ENCODE assay signal across 17 cellular contexts in genomic region chr3:122271246-122271898, GRCh38. TPM values are rescaled to one million over a fixed set of nuclear protein-coding genes. Genes with fewer than 3 reads are reported as not detected.
DNase-seq lines count a peak whose midpoint lies in the region; ATAC-seq, FAIRE-seq and TF ChIP-seq lines count a peak whose summit lies in the region.
"Had no signal": no experiment of that assay in that cellular context is flagged by ENCODE, and none has a peak within 500 bp of the region (broad histone marks: within the 10 kb centered on the region; RNA-seq: fewer than 3 reads in every experiment).

No MANE protein-coding gene starts in this region.

- no peaks in the 10 kb centered on the region for H3K9me3 ChIP-seq in CD4-positive, CD25-positive, alpha-beta regulatory T cell (ENCODE audit: control insufficient read depth in 2 of 2, low read length in 2 of 2)
- H3K9me3 ChIP-seq in hepatocyte (ENCODE audit: low read depth) (no peaks in the 10 kb centered on the region), HAP-1 (no peaks in the 10 kb centered on the region)
- H3K9me3 ChIP-seq: uterus had no signal

- H3K4me3 Mint-ChIP-seq in CD4-positive, CD25-positive, alpha-beta regulatory T cell, result peak overlapping the region in 3 of 4 donors; percentile 0 to 28 (median 10)
- H3K4me3 Mint-ChIP-seq: dendritic cell treated with granulocyte-macrophage colony-stimulating factor and Interleukin-4, amounts not matched to agents 40 ng/mL and 50 ng/mL, for 4 days; nephron progenitor cell; stimulated activated naive B cell treated with anti-CD40 and anti-IgM and Interleukin-4, amounts not matched to agents 10 μg/mL and 1 μg/mL and 100 μg/mL, for 72 hours had no signal

- peak; percentile 40 to 62 for ATAC-seq in CD4-positive, CD25-positive, alpha-beta regulatory T cell (ENCODE audit: low read depth in 2 of 2)
- ATAC-seq: sciatic nerve; stimulated activated naive B cell treated with anti-CD40 and anti-IgM and Interleukin-4, amounts not matched to agents 10 μg/mL and 1 μg/mL and 100 μg/mL, for 72 hours had no signal

- no peaks in the 10 kb centered on the region for H3K27me3 Mint-ChIP-seq in CD4-positive, CD25-positive, alpha-beta regulatory T cell
- H3K27me3 Mint-ChIP-seq: dendritic cell treated with granulocyte-macrophage colony-stimulating factor and Interleukin-4, amounts not matched to agents 40 ng/mL and 50 ng/mL, for 4 days had no signal

- peak overlapping the region; percentile 47 for H3K4me3 ChIP-seq in CD4-positive, CD25-positive, alpha-beta regulatory T cell (ENCODE audit: low read depth, low read length)
- H3K4me3 ChIP-seq in hepatocyte, result no peak overlapping the region
- H3K4me3 ChIP-seq in HAP-1, result no peak overlapping the region
- H3K4me3 ChIP-seq: uterus had no signal

- no peaks in the 10 kb centered on the region for H3K9me2 ChIP-seq in hepatocyte (replicated peaks; ENCODE audit: insufficient read depth)

- no peak for TF ChIP-seq CTCF in hepatocyte (IDR thresholded peaks at IDR 0.05; ENCODE audit: poor library complexity)

- no peaks in the 10 kb centered on the region for H3K79me2 ChIP-seq in hepatocyte

- peak; percentile 41 for FAIRE-seq in GM18507 (lab: Jason Lieb, UNC)

- H3K27ac ChIP-seq in CD4-positive, CD25-positive, alpha-beta regulatory T cell (ENCODE audit: insufficient read depth, low read length, poor library complexity, severe bottlenecking), result no peak overlapping the region
- H3K27ac ChIP-seq in hepatocyte, result no peak overlapping the region
- H3K27ac ChIP-seq: KMS-11, uterus had no signal

- no peaks in the 10 kb centered on the region for H3K27me3 ChIP-seq in CD4-positive, CD25-positive, alpha-beta regulatory T cell (ENCODE audit: control insufficient read depth, insufficient read depth, low read length)
- H3K27me3 ChIP-seq in hepatocyte (no peaks in the 10 kb centered on the region), HAP-1 (ENCODE audit: low read depth) (peaks cover 6% of the 10 kb centered on the region)
- H3K27me3 ChIP-seq: uterus had no signal

- H4K20me1 ChIP-seq in hepatocyte (ENCODE audit: insufficient read depth, poor library complexity, severe bottlenecking), result no peaks in the 10 kb centered on the region

- H3K36me3 ChIP-seq in CD4-positive, CD25-positive, alpha-beta regulatory T cell (ENCODE audit: control insufficient read depth, insufficient read depth, low read length), result no peaks in the 10 kb centered on the region
- H3K36me3 ChIP-seq in hepatocyte (replicated peaks; ENCODE audit: insufficient read depth, low read depth), result no peaks in the 10 kb centered on the region
- no peaks in the 10 kb centered on the region for H3K36me3 ChIP-seq in HAP-1 (replicated peaks)
- H3K36me3 ChIP-seq: uterus had no signal

- no peak overlapping the region for H3K4me2 ChIP-seq in hepatocyte
- H3K4me2 ChIP-seq: KMS-11 had no signal

- no peaks in the 10 kb centered on the region for H3K36me3 Mint-ChIP-seq in CD4-positive, CD25-positive, alpha-beta regulatory T cell
- H3K36me3 Mint-ChIP-seq: stimulated activated naive B cell treated with anti-CD40 and anti-IgM and Interleukin-4, amounts not matched to agents 10 μg/mL and 1 μg/mL and 100 μg/mL, for 72 hours had no signal

- peaks cover 13 to 29% (median 25%) of the 10 kb centered on the region in 4 donors for H3K4me1 Mint-ChIP-seq in CD4-positive, CD25-positive, alpha-beta regulatory T cell
- H3K4me1 Mint-ChIP-seq: nephron progenitor cell had no signal

- intact Hi-C loops in posterior vena cava (cut with DNase I), result no loop called here

- peak overlapping the region in 2 of 3 donors; percentile 3 to 18 for H3K27ac Mint-ChIP-seq in CD4-positive, CD25-positive, alpha-beta regulatory T cell
- H3K27ac Mint-ChIP-seq: dendritic cell treated with granulocyte-macrophage colony-stimulating factor and Interleukin-4, amounts not matched to agents 40 ng/mL and 50 ng/mL, for 4 days; nephron progenitor cell; stimulated activated naive B cell treated with anti-CD40 and anti-IgM and Interleukin-4, amounts not matched to agents 10 μg/mL and 1 μg/mL and 100 μg/mL, for 72 hours had no signal

- H3K9me3 Mint-ChIP-seq in CD4-positive, CD25-positive, alpha-beta regulatory T cell, result peaks cover 0 to 2% (median 0%) of the 10 kb centered on the region in 7 donors
- H3K9me3 Mint-ChIP-seq: dendritic cell treated with granulocyte-macrophage colony-stimulating factor and Interleukin-4, amounts not matched to agents 40 ng/mL and 50 ng/mL, for 4 days had no signal

- peak in 2 of 3 donors; percentile 54 to 74 for DNase-seq in CD4-positive, CD25-positive, alpha-beta regulatory T cell
- DNase-seq in GM18507 (ENCODE audit: extremely low spot score, insufficient read length, low read depth), result no peak
- peak; percentile 51 for DNase-seq in OCI-M1 (lab: John Stamatoyannopoulos, UW)
- peak; percentile 67 for DNase-seq in central memory CD4-positive, alpha-beta T cell
- DNase-seq in DMS114 treated with DMSO at 0.1 percent for 48 hours (lab: John Stamatoyannopoulos, UW; ENCODE audit: unreplicated experiment), result no peak
- no peak for DNase-seq in posterior vena cava (ENCODE audit: low spot score)
- DNase-seq in hepatocyte (ENCODE audit: low spot score), result no peak
- no peak for DNase-seq in HAP-1 (ENCODE audit: low spot score in 2 of 2)
- DNase-seq: GOT3; NCI-H2029; NCI-H526; nephron progenitor cell; stimulated activated naive B cell treated with anti-CD40 and anti-IgM and Interleukin-4, amounts not matched to agents 10 μg/mL and 1 μg/mL and 100 μg/mL, for 72 hours; uterus had no signal

- 84% methylated on average over 3 of the region's 3 CpGs for WGBS in hepatocyte (ENCODE audit: low lambda C conversion rate, missing lambda C conversion rate)

- in situ Hi-C loops in HAP-1 (cut with MboI; ENCODE audit: low sequenced_read_pairs), result loop anchor here (25.0 kb wide), 1 partner anchor 709 kb away; the partner anchor contains the start of gene ARGFX

- H2AFZ ChIP-seq in hepatocyte, result no peak overlapping the region

- H3K4me1 ChIP-seq in CD4-positive, CD25-positive, alpha-beta regulatory T cell (ENCODE audit: control insufficient read depth, insufficient read depth, low read length, poor library complexity, severe bottlenecking), result peaks cover 17% of the 10 kb centered on the region
- H3K4me1 ChIP-seq in hepatocyte (ENCODE audit: insufficient read depth) (no peaks in the 10 kb centered on the region), HAP-1 (no peaks in the 10 kb centered on the region)
- H3K4me1 ChIP-seq: uterus had no signal

RNA-seq across cellular contexts. Expression of gene CSTA, which starts 53.7 kb away (rescaled TPM):
- total RNA-seq in CD4-positive, CD25-positive, alpha-beta regulatory T cell, result not detected
- polyA plus RNA-seq in CD4-positive, CD25-positive, alpha-beta regulatory T cell, result 1 to 10 TPM in 1 of 4 donors, not detected in 3; 1.1 TPM
- total RNA-seq in posterior vena cava (1 to 10 TPM; 3.5 to 9.7 TPM), hepatocyte (not detected in 2 replicates)
- polyA plus RNA-seq in hepatocyte, result 0.22 and 0.28 TPM in 2 replicates

Comparison
In these comparisons a context has a peak if more than half of its experiments do, and no peak if none do; other contexts are left out.
1. DNase-seq: peak in CD4-positive, CD25-positive, alpha-beta regulatory T cell (2 of 3), OCI-M1 (single experiment) and central memory CD4-positive, alpha-beta T cell (single experiment); none in GM18507 (single experiment), DMS114 treated with DMSO at 0.1 percent for 48 hours (single experiment), posterior vena cava (single experiment), hepatocyte (single experiment) and HAP-1 (0 of 2).